16 cellular contexts compared by ENCODE assay signal in the genomic region with DNA sequence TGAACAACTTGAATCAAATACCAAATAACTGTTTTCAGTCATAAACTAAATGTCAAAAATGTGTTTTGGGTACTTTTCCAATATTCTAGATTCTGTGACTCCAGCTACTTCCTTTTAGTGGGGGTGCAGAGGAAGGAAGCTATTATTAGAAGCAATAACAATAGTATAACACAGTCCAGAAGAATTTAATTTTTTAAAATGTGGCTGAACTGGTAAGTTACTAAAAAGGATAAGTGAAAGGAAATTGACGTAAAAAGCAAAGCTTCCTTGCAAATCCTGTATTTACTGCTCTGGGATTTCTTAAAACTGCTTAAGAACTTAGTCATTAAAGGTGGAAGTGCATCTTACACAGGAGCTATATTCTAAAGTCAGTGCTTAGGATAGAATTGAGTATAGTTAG. TPM values are rescaled to one million over a fixed set of nuclear protein-coding genes. Genes with fewer than 3 reads are reported as not detected.
DNase-seq lines count a peak whose midpoint lies in the region; ATAC-seq, FAIRE-seq and TF ChIP-seq lines count a peak whose summit lies in the region.
"Had no signal": no experiment of that assay in that cellular context is flagged by ENCODE, and none has a peak within 500 bp of the region (broad histone marks: within the 10 kb centered on the region; RNA-seq: fewer than 3 reads in every experiment).

No MANE protein-coding gene starts in this region.

- H4K20me1 ChIP-seq in IMR-90 (ENCODE audit: insufficient read depth, low read length) = no peaks in the 10 kb centered on the region
- no peaks in the 10 kb centered on the region for H4K20me1 ChIP-seq in endothelial cell of umbilical vein (replicated peaks; ENCODE audit: control insufficient read depth, extremely low read depth, insufficient read depth, low read length)
- H4K20me1 ChIP-seq in smooth muscle cell (ENCODE audit: low read depth) = no peaks in the 10 kb centered on the region

- TF ChIP-seq RAD21 in IMR-90 (IDR thresholded peaks at IDR 0.05; ENCODE audit: low read length) = no peak

- H3K14ac ChIP-seq in IMR-90 (replicated peaks; ENCODE audit: low read depth, low read length) = no peak overlapping the region
- no peak overlapping the region for H3K14ac ChIP-seq in mesenchymal stem cell (ENCODE audit: low read length in 2 of 2)

- H3K4me3 ChIP-seq in heart right ventricle (peak overlapping the region in 1 of 10 donors; percentile 11), IMR-90 (ENCODE audit: insufficient read depth, low read depth, low read length) (no peak overlapping the region), endothelial cell of umbilical vein (replicated peaks in 1 of 3; ENCODE audit: insufficient read depth in 1 of 3, low read depth in 1 of 3, low read length in 3 of 3) (peak overlapping the region in 1 of 3 experiments; percentile 36), smooth muscle cell (no peak overlapping the region), BE2C (ENCODE audit: low read depth, low read length) (no peak overlapping the region), mesenchymal stem cell (ENCODE audit: insufficient read depth in 1 of 2, low read depth in 1 of 2, low read length in 2 of 2) (no peak overlapping the region)

- H3F3A ChIP-seq in smooth muscle cell (ENCODE audit: low read depth) = peaks cover under 1% of the 10 kb centered on the region

- TF ChIP-seq CTCF in heart right ventricle (IDR thresholded peaks at IDR 0.05) (no peak), IMR-90 (conservative IDR thresholded peaks at IDR 0.05; ENCODE audit: low read depth, low read length) (no peak), endothelial cell of umbilical vein (IDR thresholded peaks at IDR 0.05; ENCODE audit: extremely low read depth in 1 of 2, insufficient read depth in 1 of 2, low read depth in 1 of 2, low read length in 2 of 2) (no peak), smooth muscle cell (IDR thresholded peaks at IDR 0.05; ENCODE audit: borderline replicate concordance, insufficient read depth, poor library complexity, severe bottlenecking) (no peak), BE2C (IDR thresholded peaks at IDR 0.05; ENCODE audit: low read depth, low read length) (no peak)

- H2BK12ac ChIP-seq in mesenchymal stem cell (ENCODE audit: low read length in 2 of 2) = no peak overlapping the region

- H3K4me2 ChIP-seq in IMR-90 (ENCODE audit: low read depth, low read length) (no peak overlapping the region), endothelial cell of umbilical vein (ENCODE audit: insufficient read depth, low read length) (peak overlapping the region; percentile 74), smooth muscle cell (no peak overlapping the region), mesenchymal stem cell (ENCODE audit: low read length, poor library complexity, severe bottlenecking) (no peak overlapping the region)

- no peaks in the 10 kb centered on the region for H3K36me3 ChIP-seq in heart right ventricle
- H3K36me3 ChIP-seq in IMR-90 (ENCODE audit: control insufficient read depth, insufficient read depth, low read length) = no peaks in the 10 kb centered on the region
- no peaks in the 10 kb centered on the region for H3K36me3 ChIP-seq in endothelial cell of umbilical vein (ENCODE audit: control insufficient read depth in 2 of 2, extremely low read depth in 1 of 2, insufficient read depth in 2 of 2, low read length in 2 of 2)
- no peaks in the 10 kb centered on the region for H3K36me3 ChIP-seq in smooth muscle cell (ENCODE audit: low read depth)
- H3K36me3 ChIP-seq in BE2C = no peaks in the 10 kb centered on the region
- H3K36me3 ChIP-seq in mesenchymal stem cell (ENCODE audit: control insufficient read depth in 1 of 2, insufficient read depth in 2 of 2, low read depth in 1 of 2, low read length in 2 of 2) = no peaks in the 10 kb centered on the region

- H3K4ac ChIP-seq in IMR-90 (ENCODE audit: low read depth, low read length) = peak overlapping the region; percentile 17; the same call in 1 of the 2 replicates
- H3K4ac ChIP-seq in mesenchymal stem cell (ENCODE audit: low read depth in 1 of 2, low read length in 2 of 2) = no peak overlapping the region

- H2AK9ac ChIP-seq in IMR-90 (replicated peaks; ENCODE audit: low read depth, low read length, poor library complexity) = no peak overlapping the region

- no peak overlapping the region for H2BK20ac ChIP-seq in IMR-90 (ENCODE audit: low read depth, low read length)

- H3K23ac ChIP-seq in IMR-90 (ENCODE audit: low read depth, low read length) (no peak overlapping the region), mesenchymal stem cell (ENCODE audit: low read length in 2 of 2) (no peak overlapping the region)

- H2BK15ac ChIP-seq in IMR-90 (ENCODE audit: low read depth, low read length) (no peak overlapping the region), mesenchymal stem cell (ENCODE audit: low read depth, poor library complexity, severe bottlenecking) (no peak overlapping the region)

- no peak overlapping the region for H2AFZ ChIP-seq in IMR-90 (replicated peaks; ENCODE audit: low read length, poor library complexity)
- H2AFZ ChIP-seq in endothelial cell of umbilical vein (ENCODE audit: low read depth, low read length) = peak overlapping the region; percentile 37
- H2AFZ ChIP-seq in smooth muscle cell (ENCODE audit: low read depth) = no peak overlapping the region
- H2AFZ ChIP-seq in mesenchymal stem cell (ENCODE audit: low read depth, low read length) = no peak overlapping the region

- H3K9ac ChIP-seq in IMR-90 (ENCODE audit: low read depth, low read length) (no peak overlapping the region), endothelial cell of umbilical vein (replicated peaks; ENCODE audit: extremely low read depth, insufficient read depth, low read length) (no peak overlapping the region), smooth muscle cell (ENCODE audit: low read depth) (no peak overlapping the region), mesenchymal stem cell (ENCODE audit: low read length) (no peak overlapping the region)

- no peak overlapping the region for H2BK5ac ChIP-seq in IMR-90 (ENCODE audit: low read depth, low read length, poor library complexity, severe bottlenecking)
- no peak overlapping the region for H2BK5ac ChIP-seq in mesenchymal stem cell (ENCODE audit: low read depth, low read length, poor library complexity, severe bottlenecking)

- no TSS peak for BruUV-seq in IMR-90 (replicated peaks; lab: Mats Ljungman, UMichigan)
- BruUV-seq in endothelial cell of umbilical vein (replicated peaks; lab: Mats Ljungman, UMichigan) = no TSS peak

- CTCF ChIA-PET in IMR-90 (lab: Yijun Ruan, JAX) (no interaction called here), endothelial cell of umbilical vein (lab: Charles Lee) (interaction anchor here (0.9 to 2.5 kb wide), 4 partner anchors 14 to 216 kb away, joined by 3 to 8 read pairs (median 5); no protein-coding TSS in a partner anchor)

- intact Hi-C loops in heart right ventricle (cut with DNase I) = loop anchor here in 1 of 10 donors (10.0 kb wide), 1 partner anchor 52 kb away; the partner anchor contains the start of genes FANCB and MOSPD2
- intact Hi-C loops in left cardiac atrium (cut with DNase I) = no loop called here
- intact Hi-C loops in IMR-90 (cut with micrococcal nuclease) = no loop called here
- intact Hi-C loops in endothelial cell of umbilical vein (cut with micrococcal nuclease) = loop anchor here (1.0 to 5.0 kb wide), 2 partner anchors 38 to 54 kb away; partner anchors contain the start of genes FANCB and MOSPD2

- H3K9me1 ChIP-seq in IMR-90 (ENCODE audit: insufficient read depth, low read length) (0 out of 2 replicates have a peak, but pooled peaks cover 2% of the 10 kb centered on the region), endothelial cell of umbilical vein (replicated peaks; ENCODE audit: control insufficient read depth, extremely low read depth, insufficient read depth, low read length) (no peaks in the 10 kb centered on the region)

- no peaks in the 10 kb centered on the region for H3K79me2 ChIP-seq in endothelial cell of umbilical vein (ENCODE audit: control insufficient read depth, insufficient read depth, low read length)
- no peaks in the 10 kb centered on the region for H3K79me2 ChIP-seq in smooth muscle cell (ENCODE audit: low read depth)

- H4K91ac ChIP-seq in IMR-90 (ENCODE audit: insufficient read depth, low read depth, low read length) = no peak overlapping the region
- no peak overlapping the region for H4K91ac ChIP-seq in mesenchymal stem cell (ENCODE audit: low read length)

- H4K8ac ChIP-seq in IMR-90 (ENCODE audit: low read depth in 2 of 2, low read length in 2 of 2) (no peak overlapping the region), mesenchymal stem cell (ENCODE audit: low read length) (no peak overlapping the region)

- peak overlapping the region in 6 of 10 donors; percentile 3 to 70 (median 52) for H3K27ac ChIP-seq in heart right ventricle
- H3K27ac ChIP-seq in IMR-90 (ENCODE audit: insufficient read depth, low read length) = no peak overlapping the region
- H3K27ac ChIP-seq in endothelial cell of umbilical vein (ENCODE audit: insufficient read depth, low read depth, low read length) = peak overlapping the region; percentile 3
- peak overlapping the region; percentile 1 for H3K27ac ChIP-seq in smooth muscle cell (ENCODE audit: low read depth)
- H3K27ac ChIP-seq in mesenchymal stem cell (ENCODE audit: low read length, poor library complexity, severe bottlenecking) = no peak overlapping the region

- ATAC-seq in heart right ventricle = peak in 3 of 8 donors; percentile 33 to 67 (median 65)
- no peak for ATAC-seq in left cardiac atrium
- no peak for ATAC-seq in IMR-90 (ENCODE audit: low read depth)
- no peak for ATAC-seq in HG02571 (IDR thresholded peaks at IDR 0.05; ENCODE audit: unreplicated experiment)

- dilution Hi-C loops in IMR-90 (cut with HindIII; ENCODE audit: low sequenced_read_pairs, unreplicated experiment) (no loop called here), endothelial cell of umbilical vein (cut with MboI; ENCODE audit: extremely low pct_ligation_motif_present, low sequenced_read_pairs) (no loop called here)

- peaks cover 0 to 4% (median 0%) of the 10 kb centered on the region in 7 donors for H3K27me3 ChIP-seq in heart right ventricle
- no peaks in the 10 kb centered on the region for H3K27me3 ChIP-seq in IMR-90 (ENCODE audit: control insufficient read depth, insufficient read depth, low read length)
- no peaks in the 10 kb centered on the region for H3K27me3 ChIP-seq in endothelial cell of umbilical vein (ENCODE audit: control insufficient read depth in 2 of 2, insufficient read depth in 2 of 2, low read length in 2 of 2)
- no peaks in the 10 kb centered on the region for H3K27me3 ChIP-seq in smooth muscle cell (ENCODE audit: low read depth)
- H3K27me3 ChIP-seq in BE2C = no peaks in the 10 kb centered on the region
- H3K27me3 ChIP-seq in mesenchymal stem cell (ENCODE audit: control insufficient read depth in 1 of 2, insufficient read depth in 1 of 2, low read length in 2 of 2) = peaks cover 0 to 3% of the 10 kb centered on the region in 2 experiments

- no peak overlapping the region for H4K5ac ChIP-seq in IMR-90 (ENCODE audit: low read depth, low read length)

- peak; percentile 84 for FAIRE-seq in endothelial cell of umbilical vein (lab: Jason Lieb, UNC)
- FAIRE-seq: GM12891 had no signal

- no peak overlapping the region for H2AK5ac ChIP-seq in IMR-90 (ENCODE audit: low read depth, low read length)
- H2AK5ac ChIP-seq in mesenchymal stem cell (ENCODE audit: low read length, severe bottlenecking) = no peak overlapping the region

- DNase-seq in heart right ventricle = no peak
- DNase-seq in left cardiac atrium = no peak
- DNase-seq in IMR-90 = no peak
- DNase-seq in endothelial cell of umbilical vein (ENCODE audit: low read depth, low spot score) = peak; percentile 53
- DNase-seq in smooth muscle cell (lab: John Stamatoyannopoulos, UW; ENCODE audit: unreplicated experiment) = no peak
- DNase-seq in BE2C = no peak
- no peak for DNase-seq in mesenchymal stem cell
- DNase-seq: ACHN; C1 segment of cervical spinal cord; Calu3; CD4-positive, alpha-beta T cell; DMS 273 treated with DMSO at 0.1 percent for 48 hours; GOT3; H9 had no signal

- H3K56ac ChIP-seq in IMR-90 (ENCODE audit: extremely low read depth, insufficient read depth, low read length) = no peak overlapping the region

- no peaks in the 10 kb centered on the region for H3K9me3 ChIP-seq in heart right ventricle
- H3K9me3 ChIP-seq in IMR-90 (ENCODE audit: control insufficient read depth, insufficient read depth, low read length) = no peaks in the 10 kb centered on the region
- H3K9me3 ChIP-seq in endothelial cell of umbilical vein (replicated peaks; ENCODE audit: control insufficient read depth, insufficient read depth, low read length) = no peaks in the 10 kb centered on the region
- no peaks in the 10 kb centered on the region for H3K9me3 ChIP-seq in smooth muscle cell (replicated peaks; ENCODE audit: low read depth)
- H3K9me3 ChIP-seq in BE2C = no peaks in the 10 kb centered on the region
- H3K9me3 ChIP-seq in mesenchymal stem cell (ENCODE audit: control insufficient read depth, low read length) = no peaks in the 10 kb centered on the region

- H2BK120ac ChIP-seq in IMR-90 (ENCODE audit: low read depth, low read length) (no peak overlapping the region), mesenchymal stem cell (ENCODE audit: low read depth, low read length) (no peak overlapping the region)

- peaks cover 0 to 7% (median 0%) of the 10 kb centered on the region in 9 donors for H3K4me1 ChIP-seq in heart right ventricle
- H3K4me1 ChIP-seq in IMR-90 (ENCODE audit: control insufficient read depth, insufficient read depth, low read length) = peaks cover 2% of the 10 kb centered on the region
- H3K4me1 ChIP-seq in endothelial cell of umbilical vein (ENCODE audit: control insufficient read depth, extremely low read depth, insufficient read depth, low read length) = peaks cover 12% of the 10 kb centered on the region
- no peaks in the 10 kb centered on the region for H3K4me1 ChIP-seq in smooth muscle cell (ENCODE audit: low read depth)
- H3K4me1 ChIP-seq in BE2C = no peaks in the 10 kb centered on the region
- H3K4me1 ChIP-seq in mesenchymal stem cell (ENCODE audit: control insufficient read depth, insufficient read depth, low read depth, low read length) = peaks cover 2% of the 10 kb centered on the region

- H3K79me1 ChIP-seq in IMR-90 (ENCODE audit: low read depth in 1 of 2, low read length in 2 of 2) = no peaks in the 10 kb centered on the region; a peak in 1 of 4 replicates
- no peaks in the 10 kb centered on the region for H3K79me1 ChIP-seq in mesenchymal stem cell (replicated peaks; ENCODE audit: low read length, poor library complexity, severe bottlenecking)

- no peak for TF ChIP-seq POLR2A in IMR-90 (IDR thresholded peaks at IDR 0.05; ENCODE audit: low read depth, low read length)
- TF ChIP-seq POLR2A in endothelial cell of umbilical vein (IDR thresholded peaks at IDR 0.05; ENCODE audit: low read depth, low read length) = no peak

- POLR2A ChIA-PET in IMR-90 (lab: Charles Lee; ENCODE audit: unreplicated experiment) (no interaction called here), endothelial cell of umbilical vein (lab: Charles Lee) (interaction anchor here (0.5 kb wide), 1 partner anchor 27 kb away, joined by 4 read pairs; no protein-coding TSS in a partner anchor)

- in situ Hi-C loops in IMR-90 (cut with MboI; ENCODE audit: low sequenced_read_pairs) = no loop called here

- no peak overlapping the region for H3K18ac ChIP-seq in IMR-90 (ENCODE audit: low read depth, low read length)
- H3K18ac ChIP-seq in mesenchymal stem cell (ENCODE audit: low read depth in 1 of 2, low read length in 2 of 2) = no peak overlapping the region

- 35 to 38% methylated on average over 1 of the region's 1 CpG for WGBS in heart right ventricle, 2 donors
- 80% methylated on average over 1 of the region's 1 CpG; no CpG with 5 or more reads in 1 of the 2 experiments for WGBS in IMR-90 (ENCODE audit: extremely low coverage in 2 of 2, insufficient read length in 1 of 2), 2 experiments
- 53% methylated on average over 1 of the region's 1 CpG for WGBS in smooth muscle cell (ENCODE audit: low lambda C conversion rate)
- 100% methylated on average over 1 of the region's 1 CpG for WGBS in mesenchymal stem cell

RNA-seq across cellular contexts. Expression of gene MOSPD2, which starts 53.2 kb away (rescaled TPM):
- 1 to 10 TPM; 4.5 to 8.2 (median 5.3) TPM for total RNA-seq in heart right ventricle
- polyA plus RNA-seq in heart right ventricle = 1 to 10 TPM; 2.2 to 2.7 TPM
- total RNA-seq in left cardiac atrium = 1 to 10 TPM; 6.9 to 9.0 TPM
- total RNA-seq in IMR-90 (2012; rRNA removed) = 22.2 and 27.8 TPM in 2 replicates
- 11.1 and 14.1 TPM in 2 replicates for polyA plus RNA-seq in IMR-90 (2012; rRNA removed)
- 1.1 and 2.2 TPM in 2 replicates for polyA plus RNA-seq in IMR-90 (2012; cell fraction: cytosol; rRNA removed)
- 2.0 and 32.7 TPM in 2 replicates for polyA plus RNA-seq in IMR-90 (2012; cell fraction: nucleus; rRNA removed; ENCODE audit: low replicate concordance)
- 13.3 and 14.9 TPM in 2 replicates for total RNA-seq in endothelial cell of umbilical vein
- 3.7 and 4.9 TPM in 2 replicates for polyA plus RNA-seq in endothelial cell of umbilical vein
- 5.8 and 6.4 TPM in 2 replicates for polyA plus RNA-seq in endothelial cell of umbilical vein (2011; cell fraction: cytosol; rRNA removed)
- polyA plus RNA-seq in endothelial cell of umbilical vein (2011; cell fraction: nucleus; rRNA removed) = 11.8 and 16.9 TPM in 2 replicates
- polyA plus RNA-seq in endothelial cell of umbilical vein (2012) = 14.8 and 15.3 TPM in 2 replicates
- polyA minus RNA-seq in endothelial cell of umbilical vein = 16.6 and 16.9 TPM in 2 replicates
- polyA minus RNA-seq in endothelial cell of umbilical vein (2011; cell fraction: cytosol; rRNA and poly(A)+ RNA removed) = 14.3 TPM
- 30.6 and 46.0 TPM in 2 replicates for polyA minus RNA-seq in endothelial cell of umbilical vein (2011; cell fraction: nucleus; rRNA and poly(A)+ RNA removed)
- 20.0 and 28.3 TPM in 2 replicates for total RNA-seq in smooth muscle cell
- 10.6 and 10.8 TPM in 2 replicates for polyA plus RNA-seq in smooth muscle cell
- 7.5 TPM for polyA plus RNA-seq in BE2C (2012; ENCODE audit: insufficient read depth, insufficient read length, low read depth)
- 22.0 TPM for polyA plus RNA-seq in mesenchymal stem cell (2013, experiment 1 of 2)
- 22.6 TPM for polyA plus RNA-seq in mesenchymal stem cell (2013, experiment 2 of 2)

RNA-seq across cellular contexts. Expression of gene FANCB, which starts 53.6 kb away (rescaled TPM):
- total RNA-seq in heart right ventricle = 1 to 10 TPM in 1 of 10 donors, under 1 TPM in 9; 0.15 to 1.1 (median 0.48) TPM
- polyA plus RNA-seq in heart right ventricle = 1 to 10 TPM in 1 of 2 donors, under 1 TPM in 1; 0.13 to 1.6 TPM
- 1 to 10 TPM in 1 of 2 donors, under 1 TPM in 1; 0.82 to 1.4 TPM for total RNA-seq in left cardiac atrium
- 7.7 and 14.4 TPM in 2 replicates for total RNA-seq in IMR-90 (2012; rRNA removed)
- 1.6 and 2.5 TPM in 2 replicates for polyA plus RNA-seq in IMR-90 (2012; rRNA removed)
- polyA plus RNA-seq in IMR-90 (2012; cell fraction: cytosol; rRNA removed) = 0.05 and 0.18 TPM in 2 replicates
- 0.24 and 2.6 TPM in 2 replicates for polyA plus RNA-seq in IMR-90 (2012; cell fraction: nucleus; rRNA removed; ENCODE audit: low replicate concordance)
- total RNA-seq in endothelial cell of umbilical vein = 6.6 and 7.9 TPM in 2 replicates
- 0.64 and 1.3 TPM in 2 replicates for polyA plus RNA-seq in endothelial cell of umbilical vein
- 1.3 and 1.7 TPM in 2 replicates for polyA plus RNA-seq in endothelial cell of umbilical vein (2011; cell fraction: cytosol; rRNA removed)
- 6.0 and 6.4 TPM in 2 replicates for polyA plus RNA-seq in endothelial cell of umbilical vein (2011; cell fraction: nucleus; rRNA removed)
- 1.7 and 4.1 TPM in 2 replicates for polyA plus RNA-seq in endothelial cell of umbilical vein (2012)
- polyA minus RNA-seq in endothelial cell of umbilical vein = 2.7 and 2.9 TPM in 2 replicates
- polyA minus RNA-seq in endothelial cell of umbilical vein (2011; cell fraction: cytosol; rRNA and poly(A)+ RNA removed) = 13.6 TPM
- 8.3 and 20.3 TPM in 2 replicates for polyA minus RNA-seq in endothelial cell of umbilical vein (2011; cell fraction: nucleus; rRNA and poly(A)+ RNA removed)
- 5.1 and 7.6 TPM in 2 replicates for total RNA-seq in smooth muscle cell
- 2.0 and 3.1 TPM in 2 replicates for polyA plus RNA-seq in smooth muscle cell
- 0.62 TPM for polyA plus RNA-seq in BE2C (2012; ENCODE audit: insufficient read depth, insufficient read length, low read depth)
- polyA plus RNA-seq in mesenchymal stem cell (2013, experiment 1 of 2) = 0.81 TPM
- 0.68 TPM for polyA plus RNA-seq in mesenchymal stem cell (2013, experiment 2 of 2)

Comparison
In these comparisons a context has a peak if more than half of its experiments do, and no peak if none do; other contexts are left out.
1. H3K27ac ChIP-seq: peak in heart right ventricle (6 of 10), endothelial cell of umbilical vein (single experiment) and smooth muscle cell (single experiment); none in IMR-90 (single experiment) and mesenchymal stem cell (single experiment).